In the genomic region with DNA sequence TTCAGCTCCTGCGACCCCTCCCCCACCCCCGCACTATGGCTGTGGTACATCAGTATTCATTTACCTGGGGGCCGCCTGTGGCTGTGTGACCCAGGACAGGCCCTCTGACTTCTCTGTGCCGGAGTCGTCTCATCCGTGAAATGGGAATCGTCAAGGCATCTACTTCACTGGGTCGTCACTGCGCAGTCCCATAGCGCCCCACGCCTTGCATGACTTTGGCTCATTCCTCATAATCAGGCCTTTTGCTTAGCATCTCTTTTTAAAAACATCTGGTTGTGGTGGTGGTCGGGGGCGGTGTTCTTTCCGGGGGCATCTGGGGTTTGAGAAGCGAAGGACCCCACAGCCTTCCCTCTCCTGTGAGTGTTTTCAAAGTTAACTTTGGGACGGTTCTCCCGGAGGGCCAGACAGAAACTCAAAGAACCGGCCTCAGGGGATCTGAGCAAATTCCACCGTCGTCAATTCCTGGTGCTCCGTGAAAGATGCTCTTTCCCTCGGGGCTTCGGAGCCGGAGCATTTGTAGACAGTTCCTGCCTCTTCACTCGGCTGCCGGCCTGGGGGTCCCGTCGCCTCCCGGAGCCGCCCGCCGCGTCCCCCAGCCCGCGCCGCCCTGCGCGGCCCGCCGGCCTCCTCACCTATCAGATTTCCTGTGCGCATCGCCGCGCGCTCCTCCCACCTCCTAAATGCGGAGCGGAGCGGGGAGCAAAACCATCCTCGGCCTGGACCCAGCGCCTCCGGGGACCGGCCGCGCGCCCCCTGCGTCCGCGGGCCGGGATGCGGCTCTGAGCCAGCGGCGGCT, we compare ENCODE assay signal across 10 cellular contexts. TPM values are rescaled to one million over a fixed set of nuclear protein-coding genes. Genes with fewer than 3 reads are reported as not detected.
A peak's percentile ranks its signal among the peaks of the same experiment; 100 is the strongest.
DNase-seq lines count a peak whose midpoint lies in the region; TF ChIP-seq lines count a peak whose summit lies in the region.
"Had no signal": no experiment of that assay in that cellular context is flagged by ENCODE, and none has a peak within 500 bp of the region (broad histone marks: within the 10 kb centered on the region; RNA-seq: fewer than 3 reads in every experiment).

A gene with protein sequence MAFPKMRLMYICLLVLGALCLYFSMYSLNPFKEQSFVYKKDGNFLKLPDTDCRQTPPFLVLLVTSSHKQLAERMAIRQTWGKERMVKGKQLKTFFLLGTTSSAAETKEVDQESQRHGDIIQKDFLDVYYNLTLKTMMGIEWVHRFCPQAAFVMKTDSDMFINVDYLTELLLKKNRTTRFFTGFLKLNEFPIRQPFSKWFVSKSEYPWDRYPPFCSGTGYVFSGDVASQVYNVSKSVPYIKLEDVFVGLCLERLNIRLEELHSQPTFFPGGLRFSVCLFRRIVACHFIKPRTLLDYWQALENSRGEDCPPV (plus strand): TSS at position 708 of the 796 bp plus-strand sequence. CDS start 47,620 bp downstream, outside the sequence.

- H3K27me3 ChIP-seq in parathyroid adenoma (ENCODE audit: control insufficient read depth, insufficient read depth, low read length) (no peaks in the 10 kb centered on the region), MM.1S (replicated peaks; ENCODE audit: insufficient read depth, low read length) (no peaks in the 10 kb centered on the region)

- H3K9ac ChIP-seq in parathyroid adenoma (no peak within 1 kb of the TSS), MM.1S (ENCODE audit: low read length) (no peak within 1 kb of the TSS)

- H3K79me2 ChIP-seq in parathyroid adenoma (no peaks in the 10 kb centered on the region), MM.1S (ENCODE audit: low read length) (no peaks in the 10 kb centered on the region)

- H2AFZ ChIP-seq in parathyroid adenoma (no peak within 1 kb of the TSS), MM.1S (ENCODE audit: low read length) (no peak within 1 kb of the TSS)

- no peaks in the 10 kb centered on the region for H3K36me3 ChIP-seq in parathyroid adenoma (ENCODE audit: control insufficient read depth, insufficient read depth, low read length)
- H3K36me3 ChIP-seq in MM.1S (replicated peaks; ENCODE audit: insufficient read depth, low read length): no peaks in the 10 kb centered on the region

- intact Hi-C loops in activated T-helper 2 cell treated with anti-CD3 and anti-CD28 coated beads, Interferon-gamma antibody, Interleukin-2, Interleukin-4, amounts not matched to agents 10 μg/mL and 5 μg/mL and 100 μg/mL, durations not matched to agents 14 hours and 24 hours and 36 hours (cut with micrococcal nuclease): no loop called here

- H3K9me3 Mint-ChIP-seq in activated T-helper 2 cell treated with anti-CD3 and anti-CD28 coated beads, Interferon-gamma antibody, Interleukin-2, Interleukin-4, amounts not matched to agents 10 μg/mL and 5 μg/mL and 100 μg/mL, durations not matched to agents 14 hours and 24 hours and 36 hours: no peaks in the 10 kb centered on the region
- H3K9me3 Mint-ChIP-seq: activated T-cell treated with anti-CD3 and anti-CD28 coated beads, Interleukin-2, amount 50 U/mL, for 4 hours had no signal

- H3K9me3 ChIP-seq in parathyroid adenoma (ENCODE audit: control insufficient read depth, low read length): no peaks in the 10 kb centered on the region
- no peaks in the 10 kb centered on the region for H3K9me3 ChIP-seq in MM.1S (replicated peaks; ENCODE audit: insufficient read depth, low read length)

- DNase-seq in EL: peak; percentile 38
- peak; percentile 18 for DNase-seq in NCI-H2227 treated with DMSO at 0.1 percent for 48 hours (lab: John Stamatoyannopoulos, UW)
- no peak for DNase-seq in fibroblast of the aortic adventitia (ENCODE audit: low read depth)
- DNase-seq in MV-4-11 (lab: John Stamatoyannopoulos, UW): no peak
- no peak for DNase-seq in MM.1S
- DNase-seq in stimulated activated naive CD4-positive, alpha-beta T cell treated with Interleukin-2 at 50 U/mL for 16 hours (lab: John Stamatoyannopoulos, UW): no peak
- no peak for DNase-seq in activated T-helper 2 cell treated with anti-CD3 and anti-CD28 coated beads, Interferon-gamma antibody, Interleukin-2, Interleukin-4, amounts not matched to agents 10 μg/mL and 5 μg/mL and 100 μg/mL, durations not matched to agents 14 hours and 24 hours and 36 hours (ENCODE audit: low spot score)
- DNase-seq: activated T-cell treated with anti-CD3 and anti-CD28 coated beads, Interleukin-2, amount 50 U/mL, for 4 hours had no signal

- no peaks in the 10 kb centered on the region for H4K20me1 ChIP-seq in MM.1S (ENCODE audit: insufficient read depth, low read length)

- no peak within 1 kb of the TSS for H3K27ac Mint-ChIP-seq in activated T-helper 2 cell treated with anti-CD3 and anti-CD28 coated beads, Interferon-gamma antibody, Interleukin-2, Interleukin-4, amounts not matched to agents 10 μg/mL and 5 μg/mL and 100 μg/mL, durations not matched to agents 14 hours and 24 hours and 36 hours
- H3K27ac Mint-ChIP-seq: memory B cell had no signal

- H3K4me3 Mint-ChIP-seq in activated T-helper 2 cell treated with anti-CD3 and anti-CD28 coated beads, Interferon-gamma antibody, Interleukin-2, Interleukin-4, amounts not matched to agents 10 μg/mL and 5 μg/mL and 100 μg/mL, durations not matched to agents 14 hours and 24 hours and 36 hours (ENCODE audit: low read depth): no peak within 1 kb of the TSS
- H3K4me3 Mint-ChIP-seq: activated T-cell treated with anti-CD3 and anti-CD28 coated beads, Interleukin-2, amount 50 U/mL, for 4 hours; memory B cell had no signal

- H3K4me3 ChIP-seq in fibroblast of the aortic adventitia (ENCODE audit: low read depth, low read length) (peak within 1 kb of the TSS; percentile 22), parathyroid adenoma (ENCODE audit: low read depth, low read length) (no peak within 1 kb of the TSS), MM.1S (ENCODE audit: low read length) (no peak within 1 kb of the TSS)

- H3K36me3 Mint-ChIP-seq in activated T-helper 2 cell treated with anti-CD3 and anti-CD28 coated beads, Interferon-gamma antibody, Interleukin-2, Interleukin-4, amounts not matched to agents 10 μg/mL and 5 μg/mL and 100 μg/mL, durations not matched to agents 14 hours and 24 hours and 36 hours (ENCODE audit: low read depth): no peaks in the 10 kb centered on the region
- H3K36me3 Mint-ChIP-seq: memory B cell had no signal

- no peaks in the 10 kb centered on the region for H3K9me2 ChIP-seq in MM.1S (replicated peaks; ENCODE audit: insufficient read depth, low read length)

- peak within 1 kb of the TSS; percentile 55 for H3K4me2 ChIP-seq in parathyroid adenoma (ENCODE audit: low read length)
- H3K4me2 ChIP-seq in MM.1S (ENCODE audit: low read depth, low read length): no peak within 1 kb of the TSS

- H3F3A ChIP-seq in MM.1S (ENCODE audit: insufficient read depth, low read length): no peaks in the 10 kb centered on the region

- peaks cover 33% of the 10 kb centered on the region for H3K27me3 Mint-ChIP-seq in activated T-helper 2 cell treated with anti-CD3 and anti-CD28 coated beads, Interferon-gamma antibody, Interleukin-2, Interleukin-4, amounts not matched to agents 10 μg/mL and 5 μg/mL and 100 μg/mL, durations not matched to agents 14 hours and 24 hours and 36 hours (ENCODE audit: low read depth)

- no peak for TF ChIP-seq CTCF in fibroblast of the aortic adventitia (IDR thresholded peaks at IDR 0.05; ENCODE audit: insufficient read depth, low read length)
- TF ChIP-seq CTCF in parathyroid adenoma (IDR thresholded peaks at IDR 0.05): no peak
- no peak for TF ChIP-seq CTCF in MM.1S (IDR thresholded peaks at IDR 0.05; ENCODE audit: low read length)

- H3K4me1 ChIP-seq in parathyroid adenoma (no peaks in the 10 kb centered on the region), MM.1S (ENCODE audit: low read length) (no peaks in the 10 kb centered on the region)

- peaks cover 1% of the 10 kb centered on the region for H3K4me1 Mint-ChIP-seq in activated T-helper 2 cell treated with anti-CD3 and anti-CD28 coated beads, Interferon-gamma antibody, Interleukin-2, Interleukin-4, amounts not matched to agents 10 μg/mL and 5 μg/mL and 100 μg/mL, durations not matched to agents 14 hours and 24 hours and 36 hours (ENCODE audit: low read depth)
- H3K4me1 Mint-ChIP-seq: memory B cell had no signal

- H3K27ac ChIP-seq in parathyroid adenoma (no peak within 1 kb of the TSS), MM.1S (ENCODE audit: low read length) (no peak within 1 kb of the TSS)

RNA-seq across cellular contexts. Expression of the gene that starts here (rescaled TPM):
- total RNA-seq in fibroblast of the aortic adventitia (ENCODE audit: low replicate concordance): 0.18 TPM in 1 of 2 replicates, not detected in the other
- total RNA-seq in activated T-helper 2 cell treated with anti-CD3 and anti-CD28 coated beads, Interferon-gamma antibody, Interleukin-2, Interleukin-4, amounts not matched to agents 10 μg/mL and 5 μg/mL and 100 μg/mL, durations not matched to agents 14 hours and 24 hours and 36 hours: not detected in 2 replicates

Comparison
In these comparisons a context has a peak if more than half of its experiments do, and no peak if none do; other contexts are left out.
1. DNase-seq: peak in EL (single experiment) and NCI-H2227 treated with DMSO at 0.1 percent for 48 hours (single experiment); none in fibroblast of the aortic adventitia (single experiment), MV-4-11 (single experiment), MM.1S (single experiment), stimulated activated naive CD4-positive, alpha-beta T cell treated with Interleukin-2 at 50 U/mL for 16 hours (single experiment) and activated T-helper 2 cell treated with anti-CD3 and anti-CD28 coated beads, Interferon-gamma antibody, Interleukin-2, Interleukin-4, amounts not matched to agents 10 μg/mL and 5 μg/mL and 100 μg/mL, durations not matched to agents 14 hours and 24 hours and 36 hours (single experiment).